In the genomic region with DNA sequence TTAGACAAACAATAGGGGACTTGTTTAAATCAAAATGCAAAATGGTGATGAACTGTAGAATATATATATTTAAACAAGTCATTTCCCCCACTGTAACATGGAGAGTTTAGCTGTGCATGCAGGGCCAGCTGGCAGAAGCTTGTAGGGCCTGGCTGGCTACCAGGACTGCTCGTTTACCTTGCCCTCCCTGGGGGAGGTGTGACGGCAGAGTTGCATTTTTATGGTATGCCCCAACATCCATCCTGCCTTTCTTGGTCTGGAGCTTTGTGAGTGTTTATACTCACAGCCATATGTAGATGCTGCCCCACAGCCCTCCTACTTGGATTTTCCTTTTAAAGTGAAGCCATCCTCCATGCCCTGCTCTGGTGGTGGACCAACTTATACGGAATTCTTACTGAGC, we compare ENCODE assay signal across 17 cellular contexts.
DNase-seq lines count a peak whose midpoint lies in the region; ATAC-seq and TF ChIP-seq lines count a peak whose summit lies in the region.
"Had no signal": no experiment of that assay in that cellular context is flagged by ENCODE, and none has a peak within 500 bp of the region (broad histone marks: within the 10 kb centered on the region; RNA-seq: fewer than 3 reads in every experiment).

No MANE protein-coding gene starts in this region.

- H3K27me3 Mint-ChIP-seq in activated CD4-positive, alpha-beta T cell treated with anti-CD3 and anti-CD28 coated beads, Interleukin-2, amount 10 ng/mL, durations not matched to agents 24 days and 14 days = no peaks in the 10 kb centered on the region
- peaks cover 4% of the 10 kb centered on the region for H3K27me3 Mint-ChIP-seq in nephron progenitor cell (ENCODE audit: low read depth, poor library complexity)
- H3K27me3 Mint-ChIP-seq: dendritic cell treated with granulocyte-macrophage colony-stimulating factor and Interleukin-4, amounts not matched to agents 40 ng/mL and 50 ng/mL, for 4 days; T-cell had no signal

- 44 to 63% (median 46%) methylated on average over 3 of the region's 3 CpGs for WGBS in psoas muscle, 3 donors
- WGBS in upper lobe of left lung, 2 donors = 80 to 88% methylated on average over 1 to 3 of the region's 3 CpGs

- no peaks in the 10 kb centered on the region for H3K4me1 Mint-ChIP-seq in activated CD4-positive, alpha-beta T cell treated with anti-CD3 and anti-CD28 coated beads, Interleukin-2, amount 10 ng/mL, durations not matched to agents 24 days and 14 days
- H3K4me1 Mint-ChIP-seq in nephron progenitor cell = peaks cover 29% of the 10 kb centered on the region
- H3K4me1 Mint-ChIP-seq: T-cell had no signal

- TF ChIP-seq CTCF in psoas muscle (IDR thresholded peaks at IDR 0.05) = no peak
- TF ChIP-seq CTCF in nephron progenitor cell (IDR thresholded peaks at IDR 0.05) = no peak
- TF ChIP-seq CTCF in upper lobe of left lung (IDR thresholded peaks at IDR 0.05) = no peak

- intact Hi-C loops in psoas muscle (cut with DNase I) = no loop called here
- intact Hi-C loops in activated CD4-positive, alpha-beta T cell treated with anti-CD3 and anti-CD28 coated beads, Interleukin-2, amount 10 ng/mL, durations not matched to agents 24 days and 14 days (cut with micrococcal nuclease) = no loop called here

- DNase-seq in DMS 273 treated with DMSO at 0.1 percent for 48 hours (lab: John Stamatoyannopoulos, UW) = peak; percentile 70
- peak; percentile 45 for DNase-seq in NCI-H1105 treated with DMSO at 0.1 percent for 48 hours (lab: John Stamatoyannopoulos, UW)
- peak; percentile 46 for DNase-seq in astrocyte of the hippocampus (ENCODE audit: low read depth, low spot score)
- DNase-seq in psoas muscle = no peak
- DNase-seq in activated CD4-positive, alpha-beta T cell treated with anti-CD3 and anti-CD28 coated beads, Interleukin-2, amount 10 ng/mL, durations not matched to agents 24 days and 14 days = no peak
- DNase-seq in nephron progenitor cell = no peak
- DNase-seq in upper lobe of left lung = no peak
- no peak for DNase-seq in middle frontal gyrus (ENCODE audit: extremely low spot score, low spot score)
- DNase-seq: GF-D8, GM23248, RPMI8226, T-cell, WERI-Rb-1 had no signal

- H3K4me3 Mint-ChIP-seq in activated CD4-positive, alpha-beta T cell treated with anti-CD3 and anti-CD28 coated beads, Interleukin-2, amount 10 ng/mL, durations not matched to agents 24 days and 14 days = no peak overlapping the region
- H3K4me3 Mint-ChIP-seq in nephron progenitor cell = no peak overlapping the region
- H3K4me3 Mint-ChIP-seq: dendritic cell treated with granulocyte-macrophage colony-stimulating factor and Interleukin-4, amounts not matched to agents 40 ng/mL and 50 ng/mL, for 4 days; neural crest cell; T-cell had no signal

- H3K36me3 ChIP-seq in psoas muscle (ENCODE audit: insufficient read depth in 1 of 2, low read depth in 1 of 2) (no peaks in the 10 kb centered on the region), upper lobe of left lung (no peaks in the 10 kb centered on the region)
- H3K36me3 ChIP-seq: WERI-Rb-1 had no signal

- ATAC-seq in psoas muscle = no peak
- no peak for ATAC-seq in upper lobe of left lung (ENCODE audit: low FRiP score in 2 of 2)
- ATAC-seq: K562, T-cell had no signal

- H3K4me3 ChIP-seq in psoas muscle (no peak overlapping the region), upper lobe of left lung (no peak overlapping the region)
- H3K4me3 ChIP-seq: GM23248, K562 had no signal

- TF ChIP-seq EP300 in upper lobe of left lung (IDR thresholded peaks at IDR 0.05) = no peak

- peaks cover 14% of the 10 kb centered on the region for H3K36me3 Mint-ChIP-seq in activated CD4-positive, alpha-beta T cell treated with anti-CD3 and anti-CD28 coated beads, Interleukin-2, amount 10 ng/mL, durations not matched to agents 24 days and 14 days (ENCODE audit: low read depth)
- peaks cover 13% of the 10 kb centered on the region for H3K36me3 Mint-ChIP-seq in nephron progenitor cell (ENCODE audit: low read depth)

- TF ChIP-seq POLR2A in upper lobe of left lung (IDR thresholded peaks at IDR 0.05) = no peak

- peaks cover 4% of the 10 kb centered on the region for H3K9me3 Mint-ChIP-seq in activated CD4-positive, alpha-beta T cell treated with anti-CD3 and anti-CD28 coated beads, Interleukin-2, amount 10 ng/mL, durations not matched to agents 24 days and 14 days
- no peaks in the 10 kb centered on the region for H3K9me3 Mint-ChIP-seq in nephron progenitor cell
- H3K9me3 Mint-ChIP-seq: T-cell had no signal

- peaks cover 73% of the 10 kb centered on the region for H3K4me1 ChIP-seq in psoas muscle
- H3K4me1 ChIP-seq in upper lobe of left lung = peaks cover 17 to 40% (median 23%) of the 10 kb centered on the region in 4 donors

- H3K9me3 ChIP-seq in psoas muscle (no peaks in the 10 kb centered on the region), upper lobe of left lung (no peaks in the 10 kb centered on the region)

- H3K27me3 ChIP-seq in psoas muscle (ENCODE audit: insufficient read depth in 3 of 3, low read length in 2 of 3) = no peaks in the 10 kb centered on the region
- no peaks in the 10 kb centered on the region for H3K27me3 ChIP-seq in upper lobe of left lung

- H3K27ac ChIP-seq in psoas muscle (peak overlapping the region; percentile 97), upper lobe of left lung (no peak overlapping the region)
- H3K27ac ChIP-seq: epithelial cell of prostate, GM23248, WERI-Rb-1 had no signal

- no peak overlapping the region for H3K27ac Mint-ChIP-seq in activated CD4-positive, alpha-beta T cell treated with anti-CD3 and anti-CD28 coated beads, Interleukin-2, amount 10 ng/mL, durations not matched to agents 24 days and 14 days
- H3K27ac Mint-ChIP-seq in nephron progenitor cell = no peak overlapping the region
- H3K27ac Mint-ChIP-seq: T-cell had no signal

Comparison
In these comparisons a context has a peak if more than half of its experiments do, and no peak if none do; other contexts are left out.
1. DNase-seq: peak in DMS 273 treated with DMSO at 0.1 percent for 48 hours (single experiment), NCI-H1105 treated with DMSO at 0.1 percent for 48 hours (single experiment) and astrocyte of the hippocampus (single experiment); none in psoas muscle (0 of 2), activated CD4-positive, alpha-beta T cell treated with anti-CD3 and anti-CD28 coated beads, Interleukin-2, amount 10 ng/mL, durations not matched to agents 24 days and 14 days (single experiment), nephron progenitor cell (single experiment), upper lobe of left lung (0 of 2) and middle frontal gyrus (single experiment).